Comparison of ENCODE assay signal across 10 cellular contexts in genomic region chr4:3375688-3376087, GRCh38.
A peak's percentile ranks its signal among the peaks of the same experiment; 100 is the strongest.
DNase-seq lines count a peak whose midpoint lies in the region; FAIRE-seq and TF ChIP-seq lines count a peak whose summit lies in the region.
"Had no signal": no experiment of that assay in that cellular context is flagged by ENCODE, and none has a peak within 500 bp of the region (broad histone marks: within the 10 kb centered on the region; RNA-seq: fewer than 3 reads in every experiment).

No MANE protein-coding gene starts in this region.

- whole genome bisulfite sequencing in spleen, 5 donors: 78 to 94% (median 91%) methylated on average over 7 of the region's 7 CpGs

- TF ChIP-seq POLR2A in spleen (IDR thresholded peaks at IDR 0.05): no peak

- H3K4me3 ChIP-seq in spleen: no peak overlapping the region
- H3K4me3 ChIP-seq: cardiac muscle cell had no signal

- no peak for TF ChIP-seq CTCF in spleen (IDR thresholded peaks at IDR 0.05 in 8 of 11, conservative IDR thresholded peaks at IDR 0.05 in 3 of 11)

- intact Hi-C loops in spleen (cut with DNase I; ENCODE audit: low total_unique reads): no loop called here

- H3K4me1 ChIP-seq in spleen: peaks cover 16 to 40% (median 30%) of the 10 kb centered on the region in 6 donors

- H3K9me3 ChIP-seq in spleen: peaks cover 0 to 18% (median 16%) of the 10 kb centered on the region in 8 donors

- no peak overlapping the region for H3K27ac ChIP-seq in spleen
- H3K27ac ChIP-seq: cardiac muscle cell had no signal

- H3K27me3 ChIP-seq in spleen (replicated peaks in 1 of 7): peaks cover 0 to 14% (median 0%) of the 10 kb centered on the region in 7 donors

- DNase-seq in AG20443 (ENCODE audit: low spot score): peak; percentile 87
- peak; percentile 70 for DNase-seq in HTR-8/SVneo (ENCODE audit: insufficient read length, low spot score)
- DNase-seq in T1000 (lab: John Stamatoyannopoulos, UW): peak; percentile 91
- peak; percentile 96 for DNase-seq in glomerular visceral epithelial cell (ENCODE audit: extremely low spot score)
- no peak for DNase-seq in cortex of kidney (lab: John Stamatoyannopoulos, UW)
- no peak for DNase-seq in spleen
- no peak for DNase-seq in NCI-H1694 (lab: John Stamatoyannopoulos, UW)
- no peak for DNase-seq in NCI-H748 (lab: John Stamatoyannopoulos, UW; ENCODE audit: unreplicated experiment)
- DNase-seq: T-helper 9 cell had no signal

- FAIRE-seq in HTR-8/SVneo (lab: Jason Lieb, UNC): peak; percentile 26

- H3K36me3 ChIP-seq in spleen: peaks cover 0 to 5% (median 0%) of the 10 kb centered on the region in 6 donors
- H3K36me3 ChIP-seq: cardiac muscle cell had no signal

Comparison
In these comparisons a context has a peak if more than half of its experiments do, and no peak if none do; other contexts are left out.
1. DNase-seq: peak in AG20443 (single experiment), HTR-8/SVneo (single experiment), T1000 (single experiment) and glomerular visceral epithelial cell (single experiment); none in cortex of kidney (single experiment), spleen (single experiment), NCI-H1694 (single experiment) and NCI-H748 (single experiment).